ENCODE assay signal across 9 cellular contexts in the genomic region with DNA sequence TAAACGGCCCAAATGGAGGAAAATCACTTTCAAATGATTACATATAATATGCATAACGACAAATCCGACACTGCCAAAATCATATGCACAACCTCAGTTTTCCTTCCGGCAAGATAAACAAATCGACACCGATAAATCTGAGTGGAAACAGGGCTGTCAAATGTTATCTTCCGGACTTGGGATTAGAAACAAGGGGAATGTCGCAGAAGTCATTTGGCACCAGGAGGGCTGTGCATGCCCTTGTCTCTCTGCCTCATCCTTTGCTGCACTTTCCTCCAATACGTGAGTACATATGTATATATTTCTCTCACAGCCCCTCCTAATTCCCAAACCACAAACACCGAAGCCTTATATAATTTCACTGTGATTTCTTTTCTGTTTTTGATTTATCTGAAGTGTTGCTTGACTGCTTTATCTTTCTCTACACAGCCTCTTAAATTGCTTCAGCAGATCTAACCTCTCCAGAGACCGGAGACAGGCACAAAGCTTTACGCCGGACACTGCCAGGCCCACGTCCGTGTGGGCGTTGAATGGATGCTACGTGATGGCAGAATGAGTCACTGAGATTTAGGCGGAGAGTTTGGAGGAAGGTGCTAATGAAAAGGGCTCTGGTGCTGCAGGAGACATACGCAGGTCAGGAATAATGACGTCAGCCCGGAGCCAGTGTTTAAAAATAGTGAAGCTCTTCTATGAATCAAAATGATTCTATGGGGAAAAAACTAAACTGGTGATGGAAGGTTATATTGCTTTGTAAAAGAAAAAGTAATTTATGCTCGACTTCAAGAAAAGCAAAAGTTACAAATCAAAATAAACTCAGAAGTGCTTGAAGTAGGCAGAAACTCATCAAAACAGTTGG. TPM values are rescaled to one million over a fixed set of nuclear protein-coding genes. Genes with fewer than 3 reads are reported as not detected.
DNase-seq lines count a peak whose midpoint lies in the region; ATAC-seq and TF ChIP-seq lines count a peak whose summit lies in the region.
"Had no signal": no experiment of that assay in that cellular context is flagged by ENCODE, and none has a peak within 500 bp of the region (broad histone marks: within the 10 kb centered on the region; RNA-seq: fewer than 3 reads in every experiment).

No MANE protein-coding gene starts in this region.

- no peak overlapping the region for H3K27ac ChIP-seq in thoracic aorta
- H3K27ac ChIP-seq: 22Rv1 had no signal

- H3K36me3 ChIP-seq in adipocyte (ENCODE audit: control insufficient read depth, insufficient read depth, low read length, severe bottlenecking) (no peaks in the 10 kb centered on the region), thoracic aorta (no peaks in the 10 kb centered on the region)

- H3K4me1 ChIP-seq in adipocyte (ENCODE audit: control insufficient read depth, insufficient read depth, low read length): peaks cover 7% of the 10 kb centered on the region
- H3K4me1 ChIP-seq in thoracic aorta (ENCODE audit: control insufficient read depth in 1 of 2, low read depth in 2 of 2): peaks cover 4% of the 10 kb centered on the region in 2 donors

- intact Hi-C loops in left ventricle myocardium superior (cut with micrococcal nuclease): no loop called here

- ATAC-seq in left ventricle myocardium superior: peak; percentile 92
- ATAC-seq in thoracic aorta (ENCODE audit: insufficient number of reproducible peaks, low FRiP score, low read depth): no peak
- no peak for ATAC-seq in GM21447 (IDR thresholded peaks at IDR 0.05; ENCODE audit: unreplicated experiment)

- peak; percentile 43 for DNase-seq in DMS153 (lab: John Stamatoyannopoulos, UW)
- DNase-seq in DMS153 treated with DMSO at 0.1 percent for 48 hours (lab: John Stamatoyannopoulos, UW; ENCODE audit: unreplicated experiment): no peak
- DNase-seq in adipocyte (ENCODE audit: low read depth): peak; percentile 66
- DNase-seq in left ventricle myocardium superior: peak; percentile 56
- no peak for DNase-seq in thoracic aorta (ENCODE audit: low spot score)
- no peak for DNase-seq in cortex of kidney (lab: John Stamatoyannopoulos, UW)
- no peak for DNase-seq in NCI-H2029 (lab: John Stamatoyannopoulos, UW)

- H3K4me3 ChIP-seq in adipocyte (ENCODE audit: low read length) (peak overlapping the region; percentile 35), thoracic aorta (peak overlapping the region; percentile 1)

- TF ChIP-seq CTCF in thoracic aorta (IDR thresholded peaks at IDR 0.05): no peak

- H3K9me3 ChIP-seq in adipocyte (ENCODE audit: control insufficient read depth, low read length) (no peaks in the 10 kb centered on the region), thoracic aorta (no peaks in the 10 kb centered on the region)

- peaks cover 4% of the 10 kb centered on the region for H3K27me3 ChIP-seq in adipocyte (replicated peaks; ENCODE audit: control insufficient read depth, insufficient read depth, low read length)
- no peaks in the 10 kb centered on the region for H3K27me3 ChIP-seq in thoracic aorta (replicated peaks; ENCODE audit: insufficient read depth)

- H3K9ac ChIP-seq in adipocyte (ENCODE audit: low read length): no peak overlapping the region

RNA-seq across cellular contexts. Expression of a gene that starts 21.0 kb away (rescaled TPM):
- total RNA-seq in left ventricle myocardium superior (50.1 TPM), thoracic aorta (10 to 100 TPM; 25.5 to 30.5 TPM)

RNA-seq across cellular contexts. Expression of a gene that starts 31.5 kb away (rescaled TPM):
- total RNA-seq in left ventricle myocardium superior (128 TPM), thoracic aorta (10 to 100 TPM; 16.8 to 21.1 TPM)

RNA-seq across cellular contexts. Expression of a gene that starts 44.4 kb away (rescaled TPM):
- total RNA-seq in left ventricle myocardium superior: 0.30 TPM
- total RNA-seq in thoracic aorta: under 1 TPM in 1 of 2 donors, not detected in 1; 0.54 TPM

RNA-seq across cellular contexts. Expression of a gene that starts 56.5 kb away (rescaled TPM):
- total RNA-seq in left ventricle myocardium superior: 129 TPM
- total RNA-seq in thoracic aorta: 100 to 1,000 TPM; 242 to 436 TPM

Comparison
In these comparisons a context has a peak if more than half of its experiments do, and no peak if none do; other contexts are left out.
1. DNase-seq: peak in DMS153 (single experiment), adipocyte (single experiment) and left ventricle myocardium superior (single experiment); none in DMS153 treated with DMSO at 0.1 percent for 48 hours (single experiment), thoracic aorta (single experiment), cortex of kidney (single experiment) and NCI-H2029 (single experiment).